ENCODE assay signal across 29 cellular contexts in the genomic region with DNA sequence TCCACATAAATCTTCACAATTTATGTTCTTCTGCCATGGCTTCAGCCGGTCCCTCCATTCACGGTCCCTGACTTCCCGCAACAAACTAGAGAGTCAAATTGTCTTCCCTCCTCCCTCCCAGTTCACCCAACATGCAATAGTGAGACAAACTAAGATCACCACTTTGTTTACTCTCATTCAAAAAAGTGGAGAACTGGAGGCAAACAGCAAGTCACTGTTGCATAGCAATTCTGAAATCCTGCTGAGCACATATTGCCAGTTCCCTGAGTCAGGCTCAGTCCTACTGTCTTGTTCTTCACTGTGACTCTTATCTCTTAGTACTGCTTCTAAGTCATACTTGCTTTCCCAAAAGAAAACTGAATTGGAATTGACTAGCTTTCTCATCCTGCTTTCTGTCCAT.
"Had no signal": no experiment of that assay in that cellular context is flagged by ENCODE, and none has a peak within 500 bp of the region (broad histone marks: within the 10 kb centered on the region; RNA-seq: fewer than 3 reads in every experiment).

No MANE protein-coding gene starts in this region.

- H3K9me3 ChIP-seq: adrenal gland, body of pancreas, colonic mucosa had no signal

- FAIRE-seq: endometrium, endothelial cell of umbilical vein had no signal

- H3K4me1 ChIP-seq: adrenal gland, body of pancreas, breast epithelium, colonic mucosa, gastroesophageal sphincter, heart right ventricle had no signal

- H3K4me3 ChIP-seq: adrenal gland, body of pancreas, breast epithelium, cardiac muscle cell, colonic mucosa, gastroesophageal sphincter, heart right ventricle had no signal

- ATAC-seq: activated T-cell treated with anti-CD3 and anti-CD28 coated beads, Interleukin-2, amount 50 U/mL, for 4 hours; activated T-helper 17 cell treated with anti-CD3 and anti-CD28 coated beads, Interleukin-2, amount 50 U/mL, for 72 hours; body of pancreas; esophagus mucosa; gastroesophageal sphincter; heart right ventricle had no signal

- DNase-seq: activated CD4-positive, alpha-beta memory T cell treated with anti-CD3 and anti-CD28 coated beads, Interleukin-2, amount 10 ng/mL, durations not matched to agents 7 days and 5 days; activated CD4-positive, alpha-beta T cell treated with anti-CD3 and anti-CD28 coated beads for 1 hour; activated CD4-positive, alpha-beta T cell treated with anti-CD3 and anti-CD28 coated beads for 4 hours; activated CD4-positive, alpha-beta T cell treated with anti-CD3 and anti-CD28 coated beads, Interleukin-2, amount 10 ng/mL, durations not matched to agents 7 days and 5 days; activated CD4-positive, alpha-beta T cell treated with anti-CD3 and anti-CD28 coated beads, Interleukin-2, amount 50 U/mL, for 4 hours; activated CD8-positive, alpha-beta memory T cell treated with anti-CD3 and anti-CD28 coated beads, Interleukin-2, amount 50 U/mL, for 48 hours; activated effector memory CD4-positive, alpha-beta T cell treated with Interleukin-2 at 50 U/mL for 16 hours; activated gamma-delta T cell treated with Interleukin-2 at 50 U/mL for 16 hours; activated naive CD4-positive, alpha-beta T cell treated with anti-CD3 and anti-CD28 coated beads, Interleukin-2, amount 50 U/mL, for 16 hours; activated naive CD4-positive, alpha-beta T cell treated with Interleukin-2 at 50 U/mL for 16 hours; activated T-cell treated with anti-CD3 and anti-CD28 coated beads, Interleukin-2, amount 50 U/mL, for 4 hours; adrenal gland; amygdala; aorta; body of pancreas; central memory CD4-positive, alpha-beta T cell; cerebellar nuclear complex; colonic mucosa; effector CD8-positive, alpha-beta T cell; foreskin melanocyte; heart right ventricle; T-helper 2 cell had no signal

- H3K36me3 ChIP-seq: adrenal gland, breast epithelium, cardiac muscle cell, colonic mucosa, gastroesophageal sphincter, heart right ventricle had no signal

- H3K27ac ChIP-seq: adrenal gland, body of pancreas, breast epithelium, cardiac muscle cell, colonic mucosa, gastroesophageal sphincter, heart right ventricle had no signal

- H3K27me3 ChIP-seq: adrenal gland, body of pancreas, breast epithelium, cardiac muscle cell, colonic mucosa, gastroesophageal sphincter, heart right ventricle had no signal
